Comparison of ENCODE assay signal across 14 cellular contexts in genomic region chr18:69817335-69817935, GRCh38.
DNase-seq lines count a peak whose midpoint lies in the region.
"Had no signal": no experiment of that assay in that cellular context is flagged by ENCODE, and none has a peak within 500 bp of the region (broad histone marks: within the 10 kb centered on the region; RNA-seq: fewer than 3 reads in every experiment).

No MANE protein-coding gene starts in this region.

- in situ Hi-C loops in SK-MEL-5 (cut with HindIII; ENCODE audit: low pct_unique_long_range_greater_than_20kb, low sequenced_read_pairs) = no loop called here

- DNase-seq in GM04503 (ENCODE audit: low read depth) (peak; percentile 77), SK-MEL-5 (ENCODE audit: low read depth, low spot score) (peak; percentile 59), fibroblast of peridontal ligament (ENCODE audit: extremely low read depth) (peak; percentile 99), smooth muscle cell of the brain vasculature (ENCODE audit: low read depth, low spot score) (peak; percentile 1), amygdala (lab: John Stamatoyannopoulos, UW) (no peak), NCI-H2196 treated with DMSO at 0.1 percent for 48 hours (lab: John Stamatoyannopoulos, UW; ENCODE audit: unreplicated experiment) (no peak), NCI-H146 treated with DMSO at 0.1 percent for 48 hours (lab: John Stamatoyannopoulos, UW; ENCODE audit: unreplicated experiment) (no peak)
- DNase-seq: activated naive CD8-positive, alpha-beta T cell treated with anti-CD3 and anti-CD28 coated beads, Interleukin-2, amount 10 ng/mL, durations not matched to agents 7 days and 5 days; CD8-positive, alpha-beta memory T cell; dorsolateral prefrontal cortex; naive thymus-derived CD8-positive, alpha-beta T cell; NK-92 treated with Interleukin-12 subunit alpha and Interleukin-12 subunit beta, amount 100 ng/mL, for 24 hours; right lobe of liver; stimulated activated naive CD4-positive, alpha-beta T cell had no signal

Comparison
In these comparisons a context has a peak if more than half of its experiments do, and no peak if none do; other contexts are left out.
1. DNase-seq: peak in GM04503 (single experiment), SK-MEL-5 (single experiment), fibroblast of peridontal ligament (single experiment) and smooth muscle cell of the brain vasculature (single experiment); none in amygdala (0 of 56), NCI-H2196 treated with DMSO at 0.1 percent for 48 hours (single experiment) and NCI-H146 treated with DMSO at 0.1 percent for 48 hours (single experiment).